23 cellular contexts compared by ENCODE assay signal in genomic region chr7:38727184-38727940, GRCh38.
"Had no signal": no experiment of that assay in that cellular context is flagged by ENCODE, and none has a peak within 500 bp of the region (broad histone marks: within the 10 kb centered on the region; RNA-seq: fewer than 3 reads in every experiment).

No MANE protein-coding gene starts in this region.

- FAIRE-seq: colon, keratinocyte had no signal

- H3K27ac Mint-ChIP-seq: dendritic cell treated with granulocyte-macrophage colony-stimulating factor and Interleukin-4, amounts not matched to agents 40 ng/mL and 50 ng/mL, for 4 days; immature natural killer cell; nephron progenitor cell had no signal

- DNase-seq: esophagus squamous epithelium; foreskin fibroblast; immature natural killer cell; left colon; left ventricle myocardium superior; naive thymus-derived CD4-positive, alpha-beta T cell; nephron progenitor cell; psoas muscle; retina; stimulated activated CD4-positive, alpha-beta T cell treated with anti-CD3 and anti-CD28 coated beads, Interleukin-2, amount 100 ng/mL, for 24 hours; stimulated activated CD4-positive, alpha-beta T cell treated with anti-CD3 and anti-CD28 coated beads, Interleukin-4, amount 100 ng/mL, for 4 hours; stimulated activated naive CD4-positive, alpha-beta T cell; stomach; substantia nigra; transverse colon had no signal

- H3K4me1 Mint-ChIP-seq: immature natural killer cell had no signal

- H3K4me3 ChIP-seq: esophagus squamous epithelium, gastroesophageal sphincter, lung, psoas muscle, skin epidermis, stomach, thoracic aorta, transverse colon had no signal

- H3K9me3 ChIP-seq: esophagus squamous epithelium, gastroesophageal sphincter, neutrophil, psoas muscle, stomach, thoracic aorta, transverse colon had no signal

- H3K27me3 Mint-ChIP-seq: dendritic cell treated with granulocyte-macrophage colony-stimulating factor and Interleukin-4, amounts not matched to agents 40 ng/mL and 50 ng/mL, for 4 days; naive thymus-derived CD4-positive, alpha-beta T cell had no signal

- H3K9me3 Mint-ChIP-seq: dendritic cell treated with granulocyte-macrophage colony-stimulating factor and Interleukin-4, amounts not matched to agents 40 ng/mL and 50 ng/mL, for 4 days; immature natural killer cell; naive thymus-derived CD4-positive, alpha-beta T cell; nephron progenitor cell had no signal

- H3K4me3 Mint-ChIP-seq: dendritic cell treated with granulocyte-macrophage colony-stimulating factor and Interleukin-4, amounts not matched to agents 40 ng/mL and 50 ng/mL, for 4 days; immature natural killer cell; naive thymus-derived CD4-positive, alpha-beta T cell; nephron progenitor cell had no signal

- H3K27ac ChIP-seq: esophagus squamous epithelium, gastroesophageal sphincter, neutrophil, psoas muscle, skin epidermis, stomach, thoracic aorta, transverse colon had no signal

- H3K4me1 ChIP-seq: esophagus squamous epithelium, gastroesophageal sphincter, psoas muscle, stomach, transverse colon had no signal

- H3K27me3 ChIP-seq: esophagus squamous epithelium, gastroesophageal sphincter, neutrophil, stomach, transverse colon had no signal
